28 cellular contexts compared by ENCODE assay signal in the genomic region with DNA sequence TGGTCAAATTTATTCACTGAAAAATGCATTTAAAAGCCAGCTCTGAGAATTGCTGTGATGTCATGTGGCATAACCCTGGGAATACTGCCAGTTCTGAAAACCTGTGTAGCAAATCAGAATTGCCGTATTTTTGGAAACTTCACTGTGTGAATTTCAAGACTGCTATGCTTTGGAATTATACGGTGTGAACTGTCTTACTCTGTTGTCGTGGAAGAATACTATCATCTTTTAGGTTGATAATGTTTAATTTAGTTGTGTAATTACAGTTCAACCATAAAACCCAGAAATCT.
DNase-seq lines count a peak whose midpoint lies in the region; ATAC-seq and TF ChIP-seq lines count a peak whose summit lies in the region.
"Had no signal": no experiment of that assay in that cellular context is flagged by ENCODE, and none has a peak within 500 bp of the region (broad histone marks: within the 10 kb centered on the region; RNA-seq: fewer than 3 reads in every experiment).

No MANE protein-coding gene starts in this region.

- intact Hi-C loops in Right ventricle myocardium inferior (cut with DNase I), result no loop called here
- intact Hi-C loops in cardiac septum (cut with DNase I), result no loop called here
- intact Hi-C loops in Caco-2 (cut with micrococcal nuclease; ENCODE audit: unreplicated experiment), result no loop called here

- CTCF ChIA-PET in Caco-2 (lab: Charles Lee), result no interaction called here

- TF ChIP-seq CTCF in fibroblast of mammary gland (conservative IDR thresholded peaks at IDR 0.05; ENCODE audit: control insufficient read depth, insufficient read depth, low read depth, low read length), result no peak
- no peak for TF ChIP-seq CTCF in Caco-2 (IDR thresholded peaks at IDR 0.05; ENCODE audit: insufficient read depth in 1 of 2, low read depth in 1 of 2, low read length in 1 of 2, severe bottlenecking in 1 of 2, unreplicated experiment in 1 of 2)

- no peaks in the 10 kb centered on the region for H3K36me3 Mint-ChIP-seq in Caco-2 (ENCODE audit: insufficient read depth, unreplicated experiment)
- H3K36me3 Mint-ChIP-seq: CD14-positive monocyte, mesothelial cell of epicardium had no signal

- H3K9me3 ChIP-seq in mesodermal cell (ENCODE audit: control insufficient read depth, low read length) (no peaks in the 10 kb centered on the region), Caco-2 (no peaks in the 10 kb centered on the region)
- no peaks in the 10 kb centered on the region for H3K9me3 ChIP-seq in effector memory CD4-positive, alpha-beta T cell (ENCODE audit: control insufficient read depth, low read length)
- H3K9me3 ChIP-seq: vagina had no signal

- H3K4me1 ChIP-seq in mesodermal cell (ENCODE audit: control insufficient read depth, insufficient read depth, low read length, poor library complexity, severe bottlenecking) (no peaks in the 10 kb centered on the region), Caco-2 (no peaks in the 10 kb centered on the region)
- no peaks in the 10 kb centered on the region for H3K4me1 ChIP-seq in effector memory CD4-positive, alpha-beta T cell (ENCODE audit: control insufficient read depth, insufficient read depth, low read length, poor library complexity, severe bottlenecking)
- H3K4me1 ChIP-seq: vagina had no signal

- no TSS peak for BruUV-seq in Caco-2 (replicated peaks; lab: Mats Ljungman, UMichigan)

- peak; percentile 21 for ATAC-seq in Right ventricle myocardium inferior
- ATAC-seq: GM12878; natural killer cell treated with Interleukin-12 subunit alpha and Interleukin-12 subunit beta and Interleukin-15 and Interleukin-18, amount 100 ng/mL, for 72 hours; stimulated activated naive CD8-positive, alpha-beta T cell treated with anti-CD3 and anti-CD28 coated beads, Interleukin-15, amount 100 ng/mL, for 72 hours had no signal

- no peaks in the 10 kb centered on the region for H3K27me3 ChIP-seq in effector memory CD4-positive, alpha-beta T cell (replicated peaks; ENCODE audit: control insufficient read depth, insufficient read depth, low read length, poor library complexity, severe bottlenecking)
- no peaks in the 10 kb centered on the region for H3K27me3 ChIP-seq in Caco-2 (replicated peaks; ENCODE audit: control insufficient read depth, insufficient read depth, low read length)
- H3K27me3 ChIP-seq: vagina had no signal

- no peaks in the 10 kb centered on the region for H3K4me1 Mint-ChIP-seq in Caco-2 (ENCODE audit: low read depth, unreplicated experiment)
- H3K4me1 Mint-ChIP-seq: CD14-positive monocyte; stimulated activated naive CD8-positive, alpha-beta T cell treated with anti-CD3 and anti-CD28 coated beads, Interleukin-15, amount 100 ng/mL, for 72 hours had no signal

- WGBS in mesodermal cell (ENCODE audit: insufficient coverage in 2 of 2), 2 experiments, result 83 to 95% methylated on average over 1 to 2 of the region's 3 CpGs

- peak overlapping the region; percentile 19 for H3K27ac ChIP-seq in mesodermal cell (ENCODE audit: low read depth, low read length, severe bottlenecking)
- H3K27ac ChIP-seq in effector memory CD4-positive, alpha-beta T cell (ENCODE audit: insufficient read depth, low read length, poor library complexity, severe bottlenecking), result no peak overlapping the region
- H3K27ac ChIP-seq: HL-60 had no signal

- H3K36me3 ChIP-seq in mesodermal cell (ENCODE audit: control insufficient read depth, insufficient read depth, low read length) (no peaks in the 10 kb centered on the region), Caco-2 (ENCODE audit: control insufficient read depth, insufficient read depth, low read length) (no peaks in the 10 kb centered on the region)
- H3K36me3 ChIP-seq in effector memory CD4-positive, alpha-beta T cell (ENCODE audit: control insufficient read depth, insufficient read depth, low read length), result no peaks in the 10 kb centered on the region
- H3K36me3 ChIP-seq: vagina had no signal

- DNase-seq in Right ventricle myocardium inferior (ENCODE audit: missing footprints), result no peak
- DNase-seq in cardiac septum (ENCODE audit: low spot score), result no peak
- DNase-seq in fibroblast of mammary gland (ENCODE audit: low read depth), result peak; percentile 62
- no peak for DNase-seq in OCI-M2 (lab: John Stamatoyannopoulos, UW; ENCODE audit: unreplicated experiment)
- no peak for DNase-seq in effector memory CD4-positive, alpha-beta T cell
- DNase-seq in Caco-2, result no peak
- no peak for DNase-seq in 8988T
- DNase-seq: ACHN; activated CD4-positive, alpha-beta T cell treated with anti-CD3 and anti-CD28 coated beads, Interleukin-2, amount 50 U/mL, for 1 hour; activated CD8-positive, alpha-beta memory T cell treated with anti-CD3 and anti-CD28 coated beads, Interleukin-2, amount 50 U/mL, for 4 hours; endodermal cell; HCEC 1CT; KBM-7; MV-4-11; NCI-H2081; NCI-H526; SIG-M5; stimulated activated CD4-positive, alpha-beta T cell treated with anti-CD3 and anti-CD28 coated beads, Interleukin-4, amount 100 ng/mL, for 1 hour; stimulated activated naive CD8-positive, alpha-beta T cell treated with anti-CD3 and anti-CD28 coated beads, Interleukin-15, amount 100 ng/mL, for 72 hours had no signal

- no peak overlapping the region for H3K4me3 Mint-ChIP-seq in Caco-2 (ENCODE audit: unreplicated experiment)
- H3K4me3 Mint-ChIP-seq: CD14-positive monocyte; endodermal cell; mesothelial cell of epicardium; natural killer cell treated with Interleukin-12 subunit alpha and Interleukin-12 subunit beta and Interleukin-15 and Interleukin-18, amount 100 ng/mL, for 72 hours; stimulated activated naive CD8-positive, alpha-beta T cell treated with anti-CD3 and anti-CD28 coated beads, Interleukin-15, amount 100 ng/mL, for 72 hours; T-helper 1 cell treated with Interleukin-12 subunit alpha and Interleukin-12 subunit beta and Interleukin-4 antibody, amounts not matched to agents 30 μg/mL and 1 μg/mL, for 36 hours had no signal

- no peak overlapping the region for H3K27ac Mint-ChIP-seq in Caco-2 (ENCODE audit: unreplicated experiment)
- H3K27ac Mint-ChIP-seq: CD14-positive monocyte; endodermal cell; mesothelial cell of epicardium; natural killer cell treated with Interleukin-12 subunit alpha and Interleukin-12 subunit beta and Interleukin-15 and Interleukin-18, amount 100 ng/mL, for 72 hours; stimulated activated naive CD8-positive, alpha-beta T cell treated with anti-CD3 and anti-CD28 coated beads, Interleukin-15, amount 100 ng/mL, for 72 hours; T-helper 1 cell treated with Interleukin-12 subunit alpha and Interleukin-12 subunit beta and Interleukin-4 antibody, amounts not matched to agents 30 μg/mL and 1 μg/mL, for 36 hours had no signal

- no peaks in the 10 kb centered on the region for H3K9me3 Mint-ChIP-seq in Caco-2 (ENCODE audit: unreplicated experiment)
- H3K9me3 Mint-ChIP-seq: endodermal cell; mesothelial cell of epicardium; T-helper 1 cell treated with Interleukin-12 subunit alpha and Interleukin-12 subunit beta and Interleukin-4 antibody, amounts not matched to agents 30 μg/mL and 1 μg/mL, for 36 hours had no signal

- H3K4me3 ChIP-seq in fibroblast of mammary gland (ENCODE audit: control insufficient read depth, low read depth, low read length) (no peak overlapping the region), mesodermal cell (ENCODE audit: extremely low read depth, insufficient read depth, low read length, poor library complexity, severe bottlenecking) (no peak overlapping the region), Caco-2 (ENCODE audit: low read depth, low read length) (no peak overlapping the region)
- H3K4me3 ChIP-seq in effector memory CD4-positive, alpha-beta T cell (ENCODE audit: insufficient read depth, low read depth, low read length, poor library complexity, severe bottlenecking), result no peak overlapping the region
- H3K4me3 ChIP-seq: GM12878, smooth muscle cell, vagina had no signal

- no peaks in the 10 kb centered on the region for H3K27me3 Mint-ChIP-seq in Caco-2 (ENCODE audit: insufficient read depth, unreplicated experiment)
- H3K27me3 Mint-ChIP-seq: stimulated activated naive CD8-positive, alpha-beta T cell treated with anti-CD3 and anti-CD28 coated beads, Interleukin-15, amount 100 ng/mL, for 72 hours had no signal

- POLR2A ChIA-PET in Caco-2 (lab: Charles Lee), result no interaction called here
